In the genomic region with DNA sequence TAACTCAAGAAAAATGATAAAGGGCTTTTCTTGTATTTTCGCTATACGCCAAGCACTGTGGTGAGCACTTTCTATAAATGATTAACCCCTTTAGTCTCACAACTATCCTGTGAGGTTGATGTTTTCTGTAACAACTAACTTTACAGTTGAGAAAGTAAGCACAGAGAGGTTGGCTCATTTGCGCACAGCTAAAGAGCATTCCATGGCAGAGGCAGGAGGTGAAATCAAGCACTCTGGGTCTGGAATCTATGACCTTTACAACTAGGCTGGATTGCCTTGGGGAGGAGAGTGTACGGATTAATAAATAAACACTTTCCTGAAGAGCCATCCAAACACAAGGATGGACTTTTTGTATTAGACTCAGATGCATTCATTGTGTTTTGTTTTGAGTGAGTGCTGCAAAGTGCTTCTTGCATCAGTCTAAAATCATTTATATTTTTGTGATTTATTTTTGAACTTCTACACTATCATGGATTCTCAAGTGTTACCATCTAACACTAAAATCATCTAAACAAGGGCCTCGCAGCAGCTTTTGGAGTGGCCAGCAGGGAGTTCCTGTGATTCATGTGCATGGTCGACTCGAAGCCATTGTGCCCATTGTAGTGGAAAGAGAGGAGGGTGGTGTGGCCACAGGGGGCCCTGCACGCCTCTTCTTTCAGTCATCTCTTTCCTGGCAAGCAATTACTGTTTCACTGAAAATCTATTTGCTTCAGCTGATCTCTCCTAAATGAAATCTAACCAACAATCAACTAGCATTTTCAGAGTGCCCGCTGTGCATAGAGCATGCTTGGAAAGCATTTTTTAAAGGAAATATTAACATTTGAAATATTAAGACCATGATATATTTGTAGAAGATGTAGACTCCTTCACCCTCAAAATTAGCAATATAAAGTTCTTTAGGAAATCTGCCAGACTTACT, we compare ENCODE assay signal across 1 cellular context.
TF ChIP-seq lines count a peak whose summit lies in the region.

No MANE protein-coding gene starts in this region.

TF ChIP-seq in WTC11, 78 proteins besides CTCF, POLR2A, EP300 and RAD21 (continued from another document):
- TF ChIP-seq, protein P1, sequence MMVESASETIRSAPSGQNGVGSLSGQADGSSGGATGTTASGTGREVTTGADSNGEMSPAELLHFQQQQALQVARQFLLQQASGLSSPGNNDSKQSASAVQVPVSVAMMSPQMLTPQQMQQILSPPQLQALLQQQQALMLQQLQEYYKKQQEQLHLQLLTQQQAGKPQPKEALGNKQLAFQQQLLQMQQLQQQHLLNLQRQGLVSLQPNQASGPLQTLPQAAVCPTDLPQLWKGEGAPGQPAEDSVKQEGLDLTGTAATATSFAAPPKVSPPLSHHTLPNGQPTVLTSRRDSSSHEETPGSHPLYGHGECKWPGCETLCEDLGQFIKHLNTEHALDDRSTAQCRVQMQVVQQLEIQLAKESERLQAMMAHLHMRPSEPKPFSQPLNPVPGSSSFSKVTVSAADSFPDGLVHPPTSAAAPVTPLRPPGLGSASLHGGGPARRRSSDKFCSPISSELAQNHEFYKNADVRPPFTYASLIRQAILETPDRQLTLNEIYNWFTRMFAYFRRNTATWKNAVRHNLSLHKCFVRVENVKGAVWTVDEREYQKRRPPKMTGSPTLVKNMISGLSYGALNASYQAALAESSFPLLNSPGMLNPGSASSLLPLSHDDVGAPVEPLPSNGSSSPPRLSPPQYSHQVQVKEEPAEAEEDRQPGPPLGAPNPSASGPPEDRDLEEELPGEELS (CRISPR knock-in tag; IDR thresholded peaks at IDR 0.05), result peak; percentile 93; the same call in 1 of the 2 replicates
- TF ChIP-seq, protein P2, sequence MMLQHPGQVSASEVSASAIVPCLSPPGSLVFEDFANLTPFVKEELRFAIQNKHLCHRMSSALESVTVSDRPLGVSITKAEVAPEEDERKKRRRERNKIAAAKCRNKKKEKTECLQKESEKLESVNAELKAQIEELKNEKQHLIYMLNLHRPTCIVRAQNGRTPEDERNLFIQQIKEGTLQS (CRISPR knock-in tag; conservative IDR thresholded peaks at IDR 0.05), result no peak
- no peak for TF ChIP-seq RORB (CRISPR knock-in tag; IDR thresholded peaks at IDR 0.05)
- TF ChIP-seq, protein P3, sequence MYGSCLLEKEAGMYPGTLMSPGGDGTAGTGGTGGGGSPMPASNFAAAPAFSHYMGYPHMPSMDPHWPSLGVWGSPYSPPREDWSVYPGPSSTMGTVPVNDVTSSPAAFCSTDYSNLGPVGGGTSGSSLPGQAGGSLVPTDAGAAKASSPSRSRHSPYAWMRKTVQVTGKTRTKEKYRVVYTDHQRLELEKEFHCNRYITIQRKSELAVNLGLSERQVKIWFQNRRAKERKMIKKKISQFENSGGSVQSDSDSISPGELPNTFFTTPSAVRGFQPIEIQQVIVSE (CRISPR knock-in tag; IDR thresholded peaks at IDR 0.05; ENCODE audit: borderline replicate concordance), result no peak
- TF ChIP-seq ZNF423 (CRISPR knock-in tag; IDR thresholded peaks at IDR 0.05), result peak; percentile 71
- TF ChIP-seq, protein P4, sequence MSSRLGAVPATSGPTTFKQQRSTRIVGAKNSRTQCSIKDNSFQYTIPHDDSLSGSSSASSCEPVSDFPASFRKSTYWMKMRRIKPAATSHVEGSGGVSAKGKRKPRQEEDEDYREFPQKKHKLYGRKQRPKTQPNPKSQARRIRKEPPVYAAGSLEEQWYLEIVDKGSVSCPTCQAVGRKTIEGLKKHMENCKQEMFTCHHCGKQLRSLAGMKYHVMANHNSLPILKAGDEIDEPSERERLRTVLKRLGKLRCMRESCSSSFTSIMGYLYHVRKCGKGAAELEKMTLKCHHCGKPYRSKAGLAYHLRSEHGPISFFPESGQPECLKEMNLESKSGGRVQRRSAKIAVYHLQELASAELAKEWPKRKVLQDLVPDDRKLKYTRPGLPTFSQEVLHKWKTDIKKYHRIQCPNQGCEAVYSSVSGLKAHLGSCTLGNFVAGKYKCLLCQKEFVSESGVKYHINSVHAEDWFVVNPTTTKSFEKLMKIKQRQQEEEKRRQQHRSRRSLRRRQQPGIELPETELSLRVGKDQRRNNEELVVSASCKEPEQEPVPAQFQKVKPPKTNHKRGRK (CRISPR knock-in tag; IDR thresholded peaks at IDR 0.05; ENCODE audit: borderline replicate concordance), result no peak
- TF ChIP-seq NFE2L1 (CRISPR knock-in tag; IDR thresholded peaks at IDR 0.05), result 0 out of 2 replicates have a peak, but pooled peaks have one; percentile 36
- no peak for TF ChIP-seq NR3C1 (CRISPR knock-in tag; conservative IDR thresholded peaks at IDR 0.05; ENCODE audit: low read depth)
- TF ChIP-seq OVOL2 (CRISPR knock-in tag; IDR thresholded peaks at IDR 0.05; ENCODE audit: borderline replicate concordance), result no peak
- TF ChIP-seq, protein P5, sequence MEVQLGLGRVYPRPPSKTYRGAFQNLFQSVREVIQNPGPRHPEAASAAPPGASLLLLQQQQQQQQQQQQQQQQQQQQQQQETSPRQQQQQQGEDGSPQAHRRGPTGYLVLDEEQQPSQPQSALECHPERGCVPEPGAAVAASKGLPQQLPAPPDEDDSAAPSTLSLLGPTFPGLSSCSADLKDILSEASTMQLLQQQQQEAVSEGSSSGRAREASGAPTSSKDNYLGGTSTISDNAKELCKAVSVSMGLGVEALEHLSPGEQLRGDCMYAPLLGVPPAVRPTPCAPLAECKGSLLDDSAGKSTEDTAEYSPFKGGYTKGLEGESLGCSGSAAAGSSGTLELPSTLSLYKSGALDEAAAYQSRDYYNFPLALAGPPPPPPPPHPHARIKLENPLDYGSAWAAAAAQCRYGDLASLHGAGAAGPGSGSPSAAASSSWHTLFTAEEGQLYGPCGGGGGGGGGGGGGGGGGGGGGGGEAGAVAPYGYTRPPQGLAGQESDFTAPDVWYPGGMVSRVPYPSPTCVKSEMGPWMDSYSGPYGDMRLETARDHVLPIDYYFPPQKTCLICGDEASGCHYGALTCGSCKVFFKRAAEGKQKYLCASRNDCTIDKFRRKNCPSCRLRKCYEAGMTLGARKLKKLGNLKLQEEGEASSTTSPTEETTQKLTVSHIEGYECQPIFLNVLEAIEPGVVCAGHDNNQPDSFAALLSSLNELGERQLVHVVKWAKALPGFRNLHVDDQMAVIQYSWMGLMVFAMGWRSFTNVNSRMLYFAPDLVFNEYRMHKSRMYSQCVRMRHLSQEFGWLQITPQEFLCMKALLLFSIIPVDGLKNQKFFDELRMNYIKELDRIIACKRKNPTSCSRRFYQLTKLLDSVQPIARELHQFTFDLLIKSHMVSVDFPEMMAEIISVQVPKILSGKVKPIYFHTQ (CRISPR knock-in tag; IDR thresholded peaks at IDR 0.05), result no peak
- TF ChIP-seq, protein P6, sequence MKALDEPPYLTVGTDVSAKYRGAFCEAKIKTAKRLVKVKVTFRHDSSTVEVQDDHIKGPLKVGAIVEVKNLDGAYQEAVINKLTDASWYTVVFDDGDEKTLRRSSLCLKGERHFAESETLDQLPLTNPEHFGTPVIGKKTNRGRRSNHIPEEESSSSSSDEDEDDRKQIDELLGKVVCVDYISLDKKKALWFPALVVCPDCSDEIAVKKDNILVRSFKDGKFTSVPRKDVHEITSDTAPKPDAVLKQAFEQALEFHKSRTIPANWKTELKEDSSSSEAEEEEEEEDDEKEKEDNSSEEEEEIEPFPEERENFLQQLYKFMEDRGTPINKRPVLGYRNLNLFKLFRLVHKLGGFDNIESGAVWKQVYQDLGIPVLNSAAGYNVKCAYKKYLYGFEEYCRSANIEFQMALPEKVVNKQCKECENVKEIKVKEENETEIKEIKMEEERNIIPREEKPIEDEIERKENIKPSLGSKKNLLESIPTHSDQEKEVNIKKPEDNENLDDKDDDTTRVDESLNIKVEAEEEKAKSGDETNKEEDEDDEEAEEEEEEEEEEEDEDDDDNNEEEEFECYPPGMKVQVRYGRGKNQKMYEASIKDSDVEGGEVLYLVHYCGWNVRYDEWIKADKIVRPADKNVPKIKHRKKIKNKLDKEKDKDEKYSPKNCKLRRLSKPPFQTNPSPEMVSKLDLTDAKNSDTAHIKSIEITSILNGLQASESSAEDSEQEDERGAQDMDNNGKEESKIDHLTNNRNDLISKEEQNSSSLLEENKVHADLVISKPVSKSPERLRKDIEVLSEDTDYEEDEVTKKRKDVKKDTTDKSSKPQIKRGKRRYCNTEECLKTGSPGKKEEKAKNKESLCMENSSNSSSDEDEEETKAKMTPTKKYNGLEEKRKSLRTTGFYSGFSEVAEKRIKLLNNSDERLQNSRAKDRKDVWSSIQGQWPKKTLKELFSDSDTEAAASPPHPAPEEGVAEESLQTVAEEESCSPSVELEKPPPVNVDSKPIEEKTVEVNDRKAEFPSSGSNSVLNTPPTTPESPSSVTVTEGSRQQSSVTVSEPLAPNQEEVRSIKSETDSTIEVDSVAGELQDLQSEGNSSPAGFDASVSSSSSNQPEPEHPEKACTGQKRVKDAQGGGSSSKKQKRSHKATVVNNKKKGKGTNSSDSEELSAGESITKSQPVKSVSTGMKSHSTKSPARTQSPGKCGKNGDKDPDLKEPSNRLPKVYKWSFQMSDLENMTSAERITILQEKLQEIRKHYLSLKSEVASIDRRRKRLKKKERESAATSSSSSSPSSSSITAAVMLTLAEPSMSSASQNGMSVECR (CRISPR knock-in tag; IDR thresholded peaks at IDR 0.05; ENCODE audit: borderline replicate concordance), result no peak
- no peak for TF ChIP-seq EMX1 (CRISPR knock-in tag; IDR thresholded peaks at IDR 0.05)
- TF ChIP-seq CREM (CRISPR knock-in tag; IDR thresholded peaks at IDR 0.05), result 0 out of 2 replicates have a peak, but pooled peaks have one; percentile 55
- TF ChIP-seq, protein P7, sequence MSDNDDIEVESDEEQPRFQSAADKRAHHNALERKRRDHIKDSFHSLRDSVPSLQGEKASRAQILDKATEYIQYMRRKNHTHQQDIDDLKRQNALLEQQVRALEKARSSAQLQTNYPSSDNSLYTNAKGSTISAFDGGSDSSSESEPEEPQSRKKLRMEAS (CRISPR knock-in tag; IDR thresholded peaks at IDR 0.05), result peak; percentile 73
- TF ChIP-seq, protein P8, sequence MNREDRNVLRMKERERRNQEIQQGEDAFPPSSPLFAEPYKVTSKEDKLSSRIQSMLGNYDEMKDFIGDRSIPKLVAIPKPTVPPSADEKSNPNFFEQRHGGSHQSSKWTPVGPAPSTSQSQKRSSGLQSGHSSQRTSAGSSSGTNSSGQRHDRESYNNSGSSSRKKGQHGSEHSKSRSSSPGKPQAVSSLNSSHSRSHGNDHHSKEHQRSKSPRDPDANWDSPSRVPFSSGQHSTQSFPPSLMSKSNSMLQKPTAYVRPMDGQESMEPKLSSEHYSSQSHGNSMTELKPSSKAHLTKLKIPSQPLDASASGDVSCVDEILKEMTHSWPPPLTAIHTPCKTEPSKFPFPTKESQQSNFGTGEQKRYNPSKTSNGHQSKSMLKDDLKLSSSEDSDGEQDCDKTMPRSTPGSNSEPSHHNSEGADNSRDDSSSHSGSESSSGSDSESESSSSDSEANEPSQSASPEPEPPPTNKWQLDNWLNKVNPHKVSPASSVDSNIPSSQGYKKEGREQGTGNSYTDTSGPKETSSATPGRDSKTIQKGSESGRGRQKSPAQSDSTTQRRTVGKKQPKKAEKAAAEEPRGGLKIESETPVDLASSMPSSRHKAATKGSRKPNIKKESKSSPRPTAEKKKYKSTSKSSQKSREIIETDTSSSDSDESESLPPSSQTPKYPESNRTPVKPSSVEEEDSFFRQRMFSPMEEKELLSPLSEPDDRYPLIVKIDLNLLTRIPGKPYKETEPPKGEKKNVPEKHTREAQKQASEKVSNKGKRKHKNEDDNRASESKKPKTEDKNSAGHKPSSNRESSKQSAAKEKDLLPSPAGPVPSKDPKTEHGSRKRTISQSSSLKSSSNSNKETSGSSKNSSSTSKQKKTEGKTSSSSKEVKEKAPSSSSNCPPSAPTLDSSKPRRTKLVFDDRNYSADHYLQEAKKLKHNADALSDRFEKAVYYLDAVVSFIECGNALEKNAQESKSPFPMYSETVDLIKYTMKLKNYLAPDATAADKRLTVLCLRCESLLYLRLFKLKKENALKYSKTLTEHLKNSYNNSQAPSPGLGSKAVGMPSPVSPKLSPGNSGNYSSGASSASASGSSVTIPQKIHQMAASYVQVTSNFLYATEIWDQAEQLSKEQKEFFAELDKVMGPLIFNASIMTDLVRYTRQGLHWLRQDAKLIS (CRISPR knock-in tag; IDR thresholded peaks at IDR 0.05; ENCODE audit: borderline replicate concordance), result 0 out of 2 replicates have a peak, but pooled peaks have one; percentile 34
- 0 out of 2 replicates have a peak, but pooled peaks have one; percentile 12 for TF ChIP-seq SMAD3 (CRISPR knock-in tag; IDR thresholded peaks at IDR 0.05; ENCODE audit: borderline replicate concordance)
- TF ChIP-seq, protein P9, sequence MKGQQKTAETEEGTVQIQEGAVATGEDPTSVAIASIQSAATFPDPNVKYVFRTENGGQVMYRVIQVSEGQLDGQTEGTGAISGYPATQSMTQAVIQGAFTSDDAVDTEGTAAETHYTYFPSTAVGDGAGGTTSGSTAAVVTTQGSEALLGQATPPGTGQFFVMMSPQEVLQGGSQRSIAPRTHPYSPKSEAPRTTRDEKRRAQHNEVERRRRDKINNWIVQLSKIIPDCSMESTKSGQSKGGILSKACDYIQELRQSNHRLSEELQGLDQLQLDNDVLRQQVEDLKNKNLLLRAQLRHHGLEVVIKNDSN (CRISPR knock-in tag; IDR thresholded peaks at IDR 0.05), result peak; percentile 41; the same call in 1 of the 2 replicates
- no peak for TF ChIP-seq NR2C2 (CRISPR knock-in tag; IDR thresholded peaks at IDR 0.05)
- peak; percentile 81; the same call in 1 of the 2 replicates for TF ChIP-seq ETV6 (CRISPR knock-in tag; IDR thresholded peaks at IDR 0.05)
TF ChIP-seq in WTC11: peak in this region for 12.
